Comparison of ENCODE assay signal across 14 cellular contexts in genomic region chr2:70570041-70570661, GRCh38. TPM values are rescaled to one million over a fixed set of nuclear protein-coding genes. Genes with fewer than 3 reads are reported as not detected.
DNase-seq lines count a peak whose midpoint lies in the region; ATAC-seq and TF ChIP-seq lines count a peak whose summit lies in the region.
"Had no signal": no experiment of that assay in that cellular context is flagged by ENCODE, and none has a peak within 500 bp of the region (broad histone marks: within the 10 kb centered on the region; RNA-seq: fewer than 3 reads in every experiment).

No MANE protein-coding gene starts in this region.

- H3K4me3 ChIP-seq in body of pancreas: no peak overlapping the region

- no peaks in the 10 kb centered on the region for H3K27me3 ChIP-seq in body of pancreas

- H3K27ac ChIP-seq in body of pancreas: no peak overlapping the region

- intact Hi-C loops in body of pancreas (cut with DNase I) (no loop called here), posterior vena cava (cut with DNase I) (no loop called here)

- no peak for TF ChIP-seq POLR2A in body of pancreas (IDR thresholded peaks at IDR 0.05)

- H3K4me1 ChIP-seq in body of pancreas: no peaks in the 10 kb centered on the region

- in situ Hi-C loops in ACHN (cut with HindIII; ENCODE audit: low pct_ligation_motif_present, low pct_unique_long_range_greater_than_20kb, low sequenced_read_pairs): no loop called here

- ATAC-seq in body of pancreas (peak; percentile 71), HG03280 (IDR thresholded peaks at IDR 0.05; ENCODE audit: unreplicated experiment) (no peak), GM18511 (IDR thresholded peaks at IDR 0.05; ENCODE audit: unreplicated experiment) (no peak)
- ATAC-seq: activated CD8-positive, alpha-beta T cell treated with anti-CD3 and anti-CD28 coated beads, Interleukin-2, amount 10 ng/mL, durations not matched to agents 7 days and 5 days had no signal

- no peaks in the 10 kb centered on the region for H3K36me3 ChIP-seq in body of pancreas (replicated peaks in 1 of 2; ENCODE audit: insufficient read depth in 1 of 2, low read depth in 2 of 2)

- WGBS in body of pancreas, 2 donors: 66 to 70% methylated on average over 7 of the region's 7 CpGs

- TF ChIP-seq CTCF in body of pancreas (IDR thresholded peaks at IDR 0.05): no peak

- no peaks in the 10 kb centered on the region for H3K9me3 ChIP-seq in body of pancreas

- DNase-seq in ACHN (peak; percentile 49), HPDE6-E6E7 (ENCODE audit: extremely low spot score) (peak; percentile 94), body of pancreas (peak in 1 of 4 donors; percentile 16), islet precursor cell (peak; percentile 85), NOMO-1 treated with DMSO at 0.1 percent for 48 hours (lab: John Stamatoyannopoulos, UW; ENCODE audit: unreplicated experiment) (no peak), posterior vena cava (ENCODE audit: low spot score) (no peak)
- DNase-seq: activated CD8-positive, alpha-beta T cell treated with anti-CD3 and anti-CD28 coated beads, Interleukin-2, amount 10 ng/mL, durations not matched to agents 7 days and 5 days; activated effector memory CD4-positive, alpha-beta T cell treated with anti-CD3 and anti-CD28 coated beads, Interleukin-2, amount 50 U/mL, for 16 hours; DMS153; NCI-H510A; T-helper 2 cell had no signal

RNA-seq across cellular contexts. Expression of gene TGFA, which starts 16.5 kb away (rescaled TPM):
- total RNA-seq in body of pancreas (10 to 100 TPM; 13.5 to 18.5 TPM), posterior vena cava (1 to 10 TPM in 1 of 2 donors, under 1 TPM in 1; 0.71 to 1.4 TPM)
- total RNA-seq: osteoblast had no signal

Comparison
In these comparisons a context has a peak if more than half of its experiments do, and no peak if none do; other contexts are left out.
1. DNase-seq: peak in ACHN (single experiment), HPDE6-E6E7 (single experiment) and islet precursor cell (single experiment); none in NOMO-1 treated with DMSO at 0.1 percent for 48 hours (single experiment) and posterior vena cava (single experiment).
2. RNA of gene TGFA, which starts 16.5 kb away (total RNA-seq): 13.5 to 18.5 TPM in body of pancreas; 0.71 to 1.4 TPM in posterior vena cava; every median in the first group is over 4 times any median in the second.